8 cellular contexts compared by ENCODE assay signal in genomic region chr1:246971322-246971721, GRCh38. TPM values are rescaled to one million over a fixed set of nuclear protein-coding genes. Genes with fewer than 3 reads are reported as not detected.
DNase-seq lines count a peak whose midpoint lies in the region; ATAC-seq and TF ChIP-seq lines count a peak whose summit lies in the region.

No MANE protein-coding gene starts in this region.

- H3K4me3 ChIP-seq in LNCaP clone FGC (ENCODE audit: low read depth, low read length): no peak overlapping the region
- H3K4me3 ChIP-seq in thyroid gland (replicated peaks in 1 of 3): no peak overlapping the region

- 73 to 74% methylated on average over 8 of the region's 8 CpGs for WGBS in thyroid gland, 2 donors

- no peak for DNase-seq in CD14-positive monocyte (ENCODE audit: low spot score)
- DNase-seq in LNCaP clone FGC (ENCODE audit: low read depth): peak; percentile 11
- peak; percentile 60 for DNase-seq in activated CD4-positive, CD25-positive, alpha-beta regulatory T cell treated with anti-CD3 and anti-CD28 coated beads, Interleukin-2, amount 50 U/mL, for 72 hours
- peak; percentile 6 for DNase-seq in effector CD8-positive, alpha-beta T cell (lab: John Stamatoyannopoulos, UW)
- DNase-seq in natural killer cell treated with Interleukin-12 subunit alpha and Interleukin-12 subunit beta and Interleukin-15 and Interleukin-18, amount 100 ng/mL, for 72 hours (ENCODE audit: low spot score): peak; percentile 68
- peak; percentile 60 to 70 for DNase-seq in thyroid gland

- H3K27ac Mint-ChIP-seq in CD14-positive monocyte: peak overlapping the region in 3 of 7 donors; percentile 6 to 67 (median 8)
- no peak overlapping the region for H3K27ac Mint-ChIP-seq in natural killer cell treated with Interleukin-12 subunit alpha and Interleukin-12 subunit beta and Interleukin-15 and Interleukin-18, amount 100 ng/mL, for 72 hours

- H3K4me1 Mint-ChIP-seq in CD14-positive monocyte: peaks cover 7% of the 10 kb centered on the region
- H3K4me1 Mint-ChIP-seq in natural killer cell treated with Interleukin-12 subunit alpha and Interleukin-12 subunit beta and Interleukin-15 and Interleukin-18, amount 100 ng/mL, for 72 hours (ENCODE audit: low read depth in 2 of 2): no peaks in the 10 kb centered on the region

- H3K27ac ChIP-seq in thyroid gland: no peak overlapping the region

- H3K27me3 ChIP-seq in thyroid gland: no peaks in the 10 kb centered on the region

- peak overlapping the region; percentile 42 to 74 for H3K4me3 Mint-ChIP-seq in CD14-positive monocyte
- H3K4me3 Mint-ChIP-seq in natural killer cell treated with Interleukin-12 subunit alpha and Interleukin-12 subunit beta and Interleukin-15 and Interleukin-18, amount 100 ng/mL, for 72 hours: no peak overlapping the region

- peaks cover 0 to 2% (median under 1%) of the 10 kb centered on the region in 3 donors for H3K27me3 Mint-ChIP-seq in CD14-positive monocyte (ENCODE audit: low read depth in 3 of 3)
- H3K27me3 Mint-ChIP-seq in natural killer cell treated with Interleukin-12 subunit alpha and Interleukin-12 subunit beta and Interleukin-15 and Interleukin-18, amount 100 ng/mL, for 72 hours: no peaks in the 10 kb centered on the region

- H3K9me3 Mint-ChIP-seq in CD14-positive monocyte: peaks cover 31 to 76% (median 56%) of the 10 kb centered on the region in 7 donors
- H3K9me3 Mint-ChIP-seq in natural killer cell treated with Interleukin-12 subunit alpha and Interleukin-12 subunit beta and Interleukin-15 and Interleukin-18, amount 100 ng/mL, for 72 hours: peaks cover 10% of the 10 kb centered on the region

- TF ChIP-seq POLR2A in thyroid gland (IDR thresholded peaks at IDR 0.05): no peak

- H3K36me3 ChIP-seq in thyroid gland: no peaks in the 10 kb centered on the region

- intact Hi-C loops in CD14-positive monocyte (cut with micrococcal nuclease) (loop anchor here (2.0 to 5.0 kb wide), 3 partner anchors 39 to 59 kb away; partner anchors contain the start of gene AHCTF1 (in 1 of the 2)), thyroid gland (cut with DNase I) (no loop called here)

- H3K36me3 Mint-ChIP-seq in CD14-positive monocyte: peaks cover 7 to 14% of the 10 kb centered on the region in 2 donors
- H3K36me3 Mint-ChIP-seq in natural killer cell treated with Interleukin-12 subunit alpha and Interleukin-12 subunit beta and Interleukin-15 and Interleukin-18, amount 100 ng/mL, for 72 hours: peaks cover 19% of the 10 kb centered on the region

- ATAC-seq in natural killer cell treated with Interleukin-12 subunit alpha and Interleukin-12 subunit beta and Interleukin-15 and Interleukin-18, amount 100 ng/mL, for 72 hours: no peak
- ATAC-seq in GM18868 (IDR thresholded peaks at IDR 0.05; ENCODE audit: unreplicated experiment): no peak
- no peak for ATAC-seq in GM18870 (IDR thresholded peaks at IDR 0.05; ENCODE audit: unreplicated experiment)

- no peaks in the 10 kb centered on the region for H3K4me1 ChIP-seq in thyroid gland

- H3K9me3 ChIP-seq in thyroid gland: no peaks in the 10 kb centered on the region

- TF ChIP-seq CTCF in CD14-positive monocyte (IDR thresholded peaks at IDR 0.05) (peak; percentile 86), LNCaP clone FGC (IDR thresholded peaks at IDR 0.05; ENCODE audit: control insufficient read depth, extremely low read depth, insufficient read depth) (peak; percentile 85), thyroid gland (IDR thresholded peaks at IDR 0.05) (peak; percentile 27 to 86 (median 60))

RNA-seq across cellular contexts. Expression of gene ZNF695, which starts 36.5 kb away (rescaled TPM):
- under 1 TPM in 1 of 2 donors, not detected in 1; 0.18 TPM for polyA plus RNA-seq in CD14-positive monocyte
- 1 to 10 TPM in 1 of 2 donors, under 1 TPM in 1; 0.33 to 1.2 TPM for total RNA-seq in natural killer cell treated with Interleukin-12 subunit alpha and Interleukin-12 subunit beta and Interleukin-15 and Interleukin-18, amount 100 ng/mL, for 72 hours
- total RNA-seq in thyroid gland: under 1 TPM in 2 of 4 donors, not detected in 2; 0.11 to 0.24 TPM

RNA-seq across cellular contexts. Expression of gene AHCTF1, which starts 39.6 kb away (rescaled TPM):
- polyA plus RNA-seq in CD14-positive monocyte: 1 to 10 TPM; 2.4 to 5.4 TPM
- total RNA-seq in natural killer cell treated with Interleukin-12 subunit alpha and Interleukin-12 subunit beta and Interleukin-15 and Interleukin-18, amount 100 ng/mL, for 72 hours: 10 to 100 TPM; 38.9 to 53.8 TPM
- total RNA-seq in thyroid gland: 10 to 100 TPM; 36.5 to 84.4 (median 45.3) TPM
